In genomic region chr14:99435327-99435726, GRCh38 we compare ENCODE assay signal across 20 cellular contexts.
"Had no signal": no experiment of that assay in that cellular context is flagged by ENCODE, and none has a peak within 500 bp of the region (broad histone marks: within the 10 kb centered on the region; RNA-seq: fewer than 3 reads in every experiment).

No MANE protein-coding gene starts in this region.

- H3K9me3 Mint-ChIP-seq: activated CD4-positive, alpha-beta memory T cell treated with anti-CD3 and anti-CD28 coated beads, Interleukin-2, amount 10 ng/mL, durations not matched to agents 7 days and 5 days; activated naive CD4-positive, alpha-beta T cell treated with anti-CD3 and anti-CD28 coated beads for 36 hours; activated naive CD8-positive, alpha-beta T cell treated with anti-CD3 and anti-CD28 coated beads, Interleukin-2, amount 50 U/mL, for 24 hours; nephron progenitor cell had no signal

- H3K27ac ChIP-seq: thyroid gland, uterus had no signal

- ATAC-seq: activated CD8-positive, alpha-beta memory T cell treated with anti-CD3 and anti-CD28 coated beads, Interleukin-2, amount 10 ng/mL, durations not matched to agents 7 days and 5 days; activated naive CD8-positive, alpha-beta T cell treated with anti-CD3 and anti-CD28 coated beads, Interleukin-2, amount 50 U/mL, for 24 hours; left ventricle myocardium superior had no signal

- H3K4me3 ChIP-seq: dorsolateral prefrontal cortex, spleen, thyroid gland, uterus had no signal

- H3K9me3 ChIP-seq: spleen, thyroid gland, uterus had no signal

- DNase-seq: activated CD4-positive, alpha-beta memory T cell treated with anti-CD3 and anti-CD28 coated beads, Interleukin-2, amount 10 ng/mL, durations not matched to agents 7 days and 5 days; activated CD4-positive, alpha-beta T cell treated with anti-CD3 and anti-CD28 coated beads for 48 hours; activated CD4-positive, CD25-positive, alpha-beta regulatory T cell; activated CD8-positive, alpha-beta memory T cell treated with anti-CD3 and anti-CD28 coated beads, Interleukin-2, amount 10 ng/mL, durations not matched to agents 7 days and 5 days; activated naive CD4-positive, alpha-beta T cell treated with anti-CD3 and anti-CD28 coated beads for 36 hours; activated naive CD8-positive, alpha-beta T cell treated with anti-CD3 and anti-CD28 coated beads, Interleukin-2, amount 50 U/mL, for 24 hours; anterior cingulate cortex; caudate nucleus; dorsolateral prefrontal cortex; erythroblast; hypothalamus; kidney; left ventricle myocardium superior; nephron progenitor cell; nucleus accumbens; spleen; stimulated activated naive CD4-positive, alpha-beta T cell; uterus had no signal

- H3K27me3 ChIP-seq: dorsolateral prefrontal cortex, spleen, thyroid gland, uterus had no signal

- H3K27me3 Mint-ChIP-seq: activated CD4-positive, alpha-beta memory T cell treated with anti-CD3 and anti-CD28 coated beads, Interleukin-2, amount 10 ng/mL, durations not matched to agents 7 days and 5 days; activated CD8-positive, alpha-beta memory T cell treated with anti-CD3 and anti-CD28 coated beads, Interleukin-2, amount 10 ng/mL, durations not matched to agents 7 days and 5 days; activated naive CD8-positive, alpha-beta T cell treated with anti-CD3 and anti-CD28 coated beads, Interleukin-2, amount 50 U/mL, for 24 hours; brain had no signal

- H3K27ac Mint-ChIP-seq: activated naive CD4-positive, alpha-beta T cell treated with anti-CD3 and anti-CD28 coated beads for 36 hours had no signal

- H3K4me1 ChIP-seq: uterus had no signal

- H3K36me3 ChIP-seq: uterus had no signal

- H3K4me3 Mint-ChIP-seq: activated CD4-positive, alpha-beta memory T cell treated with anti-CD3 and anti-CD28 coated beads, Interleukin-2, amount 10 ng/mL, durations not matched to agents 7 days and 5 days; activated CD8-positive, alpha-beta memory T cell treated with anti-CD3 and anti-CD28 coated beads, Interleukin-2, amount 10 ng/mL, durations not matched to agents 7 days and 5 days; activated naive CD4-positive, alpha-beta T cell treated with anti-CD3 and anti-CD28 coated beads for 36 hours; activated naive CD8-positive, alpha-beta T cell treated with anti-CD3 and anti-CD28 coated beads, Interleukin-2, amount 50 U/mL, for 24 hours; brain; nephron progenitor cell had no signal
